ENCODE assay signal across 1 cellular context in the genomic region with DNA sequence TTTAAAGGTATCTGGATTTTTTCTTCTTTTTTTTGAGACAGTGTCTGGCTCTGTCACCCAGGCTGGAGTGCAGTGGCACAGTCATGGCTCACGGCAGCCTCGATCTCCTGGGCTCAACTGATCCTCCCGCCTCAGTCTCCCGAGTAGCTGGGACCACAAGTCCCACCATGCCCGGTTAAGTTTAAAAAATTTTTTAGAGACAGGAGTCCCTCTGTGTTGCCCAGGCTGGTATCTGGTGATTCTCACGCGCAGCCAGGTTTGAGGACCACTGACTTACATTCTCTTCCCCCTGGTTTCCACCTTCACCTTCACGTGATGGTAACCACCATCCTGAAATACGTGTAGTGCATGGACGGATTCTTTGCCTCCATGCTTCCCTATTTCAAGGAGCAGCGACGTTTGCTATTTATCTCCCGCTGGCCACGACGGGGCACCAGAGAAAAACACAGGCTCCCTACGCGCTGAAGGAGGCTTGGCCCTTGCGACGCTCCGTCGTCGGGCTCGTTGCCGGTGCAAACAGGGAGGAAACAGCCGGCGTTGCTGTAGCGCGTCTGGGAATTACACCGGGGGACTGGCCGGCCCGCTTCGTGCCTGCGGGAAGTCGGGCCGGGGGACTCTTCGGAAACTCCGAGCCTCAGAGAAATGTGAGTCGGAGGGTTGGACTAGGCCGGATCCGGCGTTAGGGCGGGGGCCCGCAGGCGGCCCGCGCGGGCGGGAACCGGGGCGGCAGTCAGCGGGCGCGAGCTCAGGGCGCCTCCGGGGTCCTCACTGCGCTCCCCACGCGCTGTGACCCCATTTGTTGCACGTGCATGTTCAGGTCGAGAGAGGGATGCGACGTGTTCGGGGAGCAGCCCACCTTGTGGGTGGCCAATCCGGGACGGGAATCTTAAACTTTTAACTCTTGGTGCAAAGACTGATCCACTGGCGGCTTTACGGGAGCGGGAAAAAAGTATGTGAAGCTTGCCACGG.
TF ChIP-seq lines count a peak whose summit lies in the region.

A gene with protein sequence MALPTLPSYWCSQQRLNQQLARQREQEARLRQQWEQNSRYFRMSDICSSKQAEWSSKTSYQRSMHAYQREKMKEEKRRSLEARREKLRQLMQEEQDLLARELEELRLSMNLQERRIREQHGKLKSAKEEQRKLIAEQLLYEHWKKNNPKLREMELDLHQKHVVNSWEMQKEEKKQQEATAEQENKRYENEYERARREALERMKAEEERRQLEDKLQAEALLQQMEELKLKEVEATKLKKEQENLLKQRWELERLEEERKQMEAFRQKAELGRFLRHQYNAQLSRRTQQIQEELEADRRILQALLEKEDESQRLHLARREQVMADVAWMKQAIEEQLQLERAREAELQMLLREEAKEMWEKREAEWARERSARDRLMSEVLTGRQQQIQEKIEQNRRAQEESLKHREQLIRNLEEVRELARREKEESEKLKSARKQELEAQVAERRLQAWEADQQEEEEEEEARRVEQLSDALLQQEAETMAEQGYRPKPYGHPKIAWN (plus strand): TSS at position 492 of the 969 bp plus-strand sequence. CDS start 2,753 bp downstream, outside the sequence.

TF ChIP-seq in HepG2, 621 proteins besides CTCF, POLR2A, EP300 and RAD21 (continued from another document and continues in another):
- TF ChIP-seq, protein P1, sequence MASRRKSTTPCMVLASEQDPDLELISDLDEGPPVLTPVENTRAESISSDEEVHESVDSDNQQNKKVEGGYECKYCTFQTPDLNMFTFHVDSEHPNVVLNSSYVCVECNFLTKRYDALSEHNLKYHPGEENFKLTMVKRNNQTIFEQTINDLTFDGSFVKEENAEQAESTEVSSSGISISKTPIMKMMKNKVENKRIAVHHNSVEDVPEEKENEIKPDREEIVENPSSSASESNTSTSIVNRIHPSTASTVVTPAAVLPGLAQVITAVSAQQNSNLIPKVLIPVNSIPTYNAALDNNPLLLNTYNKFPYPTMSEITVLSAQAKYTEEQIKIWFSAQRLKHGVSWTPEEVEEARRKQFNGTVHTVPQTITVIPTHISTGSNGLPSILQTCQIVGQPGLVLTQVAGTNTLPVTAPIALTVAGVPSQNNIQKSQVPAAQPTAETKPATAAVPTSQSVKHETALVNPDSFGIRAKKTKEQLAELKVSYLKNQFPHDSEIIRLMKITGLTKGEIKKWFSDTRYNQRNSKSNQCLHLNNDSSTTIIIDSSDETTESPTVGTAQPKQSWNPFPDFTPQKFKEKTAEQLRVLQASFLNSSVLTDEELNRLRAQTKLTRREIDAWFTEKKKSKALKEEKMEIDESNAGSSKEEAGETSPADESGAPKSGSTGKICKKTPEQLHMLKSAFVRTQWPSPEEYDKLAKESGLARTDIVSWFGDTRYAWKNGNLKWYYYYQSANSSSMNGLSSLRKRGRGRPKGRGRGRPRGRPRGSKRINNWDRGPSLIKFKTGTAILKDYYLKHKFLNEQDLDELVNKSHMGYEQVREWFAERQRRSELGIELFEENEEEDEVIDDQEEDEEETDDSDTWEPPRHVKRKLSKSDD (CRISPR knock-in tag; IDR thresholded peaks at IDR 0.05; ENCODE audit: low read depth) = no peak; the same call in 1 of the 2 replicates
- TF ChIP-seq ARHGAP35 (CRISPR knock-in tag; IDR thresholded peaks at IDR 0.05; ENCODE audit: borderline replicate concordance) (no peak), ZNF615 (CRISPR knock-in tag; IDR thresholded peaks at IDR 0.05; ENCODE audit: borderline replicate concordance) (no peak), SNAI1 (CRISPR knock-in tag; IDR thresholded peaks at IDR 0.05; ENCODE audit: borderline replicate concordance) (peak; percentile 87; the same call in 1 of the 2 replicates), ZSCAN9 (CRISPR knock-in tag; IDR thresholded peaks at IDR 0.05; ENCODE audit: borderline replicate concordance) (no peak; the same call in 1 of the 2 replicates), CBX5 (CRISPR knock-in tag; IDR thresholded peaks at IDR 0.05; ENCODE audit: borderline replicate concordance) (peak; percentile 47; the same call in 1 of the 2 replicates), U2AF2 (IDR thresholded peaks at IDR 0.05; ENCODE audit: low read depth, low read length) (no peak), SRF (IDR thresholded peaks at IDR 0.05; ENCODE audit: low read depth, low read length) (no peak), SMAD1 (CRISPR knock-in tag; IDR thresholded peaks at IDR 0.05; ENCODE audit: borderline replicate concordance, low read depth) (no peak), ZNF747 (CRISPR knock-in tag; IDR thresholded peaks at IDR 0.05; ENCODE audit: borderline replicate concordance) (no peak), SYNCRIP (IDR thresholded peaks at IDR 0.05; ENCODE audit: insufficient read depth, low read depth, low read length) (no peak), ZNF558 (CRISPR knock-in tag; IDR thresholded peaks at IDR 0.05; ENCODE audit: borderline replicate concordance) (no peak), ZNF101 (CRISPR knock-in tag; IDR thresholded peaks at IDR 0.05; ENCODE audit: borderline replicate concordance, low read depth) (0 out of 2 replicates have a peak, but pooled peaks have one; percentile 62), TCF7L2 (IDR thresholded peaks at IDR 0.05; ENCODE audit: low read depth, low read length) (no peak), ISL2 (CRISPR knock-in tag; IDR thresholded peaks at IDR 0.05) (0 out of 2 replicates have a peak, but pooled peaks have one; percentile 44), MED13 (CRISPR knock-in tag; IDR thresholded peaks at IDR 0.05) (0 out of 2 replicates have a peak, but pooled peaks have one; percentile 30), SIX4 (CRISPR knock-in tag; IDR thresholded peaks at IDR 0.05) (no peak), IRX3 (CRISPR knock-in tag; IDR thresholded peaks at IDR 0.05; ENCODE audit: borderline replicate concordance, low read depth) (peak; percentile 34), ZNF709 (CRISPR knock-in tag; IDR thresholded peaks at IDR 0.05) (peak; percentile 66; the same call in 1 of the 2 replicates), GTF3A (CRISPR knock-in tag; conservative IDR thresholded peaks at IDR 0.05) (no peak), ZNF768 (CRISPR knock-in tag; IDR thresholded peaks at IDR 0.05) (peak; percentile 70; the same call in 1 of the 2 replicates), FOXP1 (IDR thresholded peaks at IDR 0.05) (no peak), FOXP1 (CRISPR knock-in tag; IDR thresholded peaks at IDR 0.05) (no peak), FOSL1 (CRISPR knock-in tag; IDR thresholded peaks at IDR 0.05; ENCODE audit: borderline replicate concordance) (no peak), ZNF367 (CRISPR knock-in tag; IDR thresholded peaks at IDR 0.05; ENCODE audit: borderline replicate concordance) (no peak), SOX5 (CRISPR knock-in tag; IDR thresholded peaks at IDR 0.05; ENCODE audit: borderline replicate concordance) (0 out of 2 replicates have a peak, but pooled peaks have one; percentile 40), KDM4B (CRISPR knock-in tag; IDR thresholded peaks at IDR 0.05) (no peak), ERF (CRISPR knock-in tag; IDR thresholded peaks at IDR 0.05) (peak; percentile 81; the same call in 1 of the 2 replicates), ELF3 (CRISPR knock-in tag; IDR thresholded peaks at IDR 0.05) (peak; percentile 54; the same call in 1 of the 2 replicates), KDM6A (CRISPR knock-in tag; IDR thresholded peaks at IDR 0.05; ENCODE audit: low read depth) (no peak), RFX1 (IDR thresholded peaks at IDR 0.05) (no peak), ZNF564 (CRISPR knock-in tag; IDR thresholded peaks at IDR 0.05) (peak; percentile 69; the same call in 1 of the 2 replicates), ZNF567 (CRISPR knock-in tag; IDR thresholded peaks at IDR 0.05; ENCODE audit: borderline replicate concordance) (0 out of 2 replicates have a peak, but pooled peaks have one; percentile 1), ZBTB1 (CRISPR knock-in tag; IDR thresholded peaks at IDR 0.05; ENCODE audit: borderline replicate concordance) (no peak), ELF1 (CRISPR knock-in tag; IDR thresholded peaks at IDR 0.05) (peak; percentile 61; the same call in 1 of the 2 replicates)
- TF ChIP-seq, protein P2, sequence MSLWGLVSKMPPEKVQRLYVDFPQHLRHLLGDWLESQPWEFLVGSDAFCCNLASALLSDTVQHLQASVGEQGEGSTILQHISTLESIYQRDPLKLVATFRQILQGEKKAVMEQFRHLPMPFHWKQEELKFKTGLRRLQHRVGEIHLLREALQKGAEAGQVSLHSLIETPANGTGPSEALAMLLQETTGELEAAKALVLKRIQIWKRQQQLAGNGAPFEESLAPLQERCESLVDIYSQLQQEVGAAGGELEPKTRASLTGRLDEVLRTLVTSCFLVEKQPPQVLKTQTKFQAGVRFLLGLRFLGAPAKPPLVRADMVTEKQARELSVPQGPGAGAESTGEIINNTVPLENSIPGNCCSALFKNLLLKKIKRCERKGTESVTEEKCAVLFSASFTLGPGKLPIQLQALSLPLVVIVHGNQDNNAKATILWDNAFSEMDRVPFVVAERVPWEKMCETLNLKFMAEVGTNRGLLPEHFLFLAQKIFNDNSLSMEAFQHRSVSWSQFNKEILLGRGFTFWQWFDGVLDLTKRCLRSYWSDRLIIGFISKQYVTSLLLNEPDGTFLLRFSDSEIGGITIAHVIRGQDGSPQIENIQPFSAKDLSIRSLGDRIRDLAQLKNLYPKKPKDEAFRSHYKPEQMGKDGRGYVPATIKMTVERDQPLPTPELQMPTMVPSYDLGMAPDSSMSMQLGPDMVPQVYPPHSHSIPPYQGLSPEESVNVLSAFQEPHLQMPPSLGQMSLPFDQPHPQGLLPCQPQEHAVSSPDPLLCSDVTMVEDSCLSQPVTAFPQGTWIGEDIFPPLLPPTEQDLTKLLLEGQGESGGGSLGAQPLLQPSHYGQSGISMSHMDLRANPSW (CRISPR knock-in tag; IDR thresholded peaks at IDR 0.05; ENCODE audit: borderline replicate concordance) = no peak; the same call in 1 of the 2 replicates
- TF ChIP-seq, protein P3, sequence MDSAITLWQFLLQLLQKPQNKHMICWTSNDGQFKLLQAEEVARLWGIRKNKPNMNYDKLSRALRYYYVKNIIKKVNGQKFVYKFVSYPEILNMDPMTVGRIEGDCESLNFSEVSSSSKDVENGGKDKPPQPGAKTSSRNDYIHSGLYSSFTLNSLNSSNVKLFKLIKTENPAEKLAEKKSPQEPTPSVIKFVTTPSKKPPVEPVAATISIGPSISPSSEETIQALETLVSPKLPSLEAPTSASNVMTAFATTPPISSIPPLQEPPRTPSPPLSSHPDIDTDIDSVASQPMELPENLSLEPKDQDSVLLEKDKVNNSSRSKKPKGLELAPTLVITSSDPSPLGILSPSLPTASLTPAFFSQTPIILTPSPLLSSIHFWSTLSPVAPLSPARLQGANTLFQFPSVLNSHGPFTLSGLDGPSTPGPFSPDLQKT (CRISPR knock-in tag; IDR thresholded peaks at IDR 0.05; ENCODE audit: borderline replicate concordance) = peak; percentile 56; the same call in 1 of the 2 replicates
- TF ChIP-seq, protein P4, sequence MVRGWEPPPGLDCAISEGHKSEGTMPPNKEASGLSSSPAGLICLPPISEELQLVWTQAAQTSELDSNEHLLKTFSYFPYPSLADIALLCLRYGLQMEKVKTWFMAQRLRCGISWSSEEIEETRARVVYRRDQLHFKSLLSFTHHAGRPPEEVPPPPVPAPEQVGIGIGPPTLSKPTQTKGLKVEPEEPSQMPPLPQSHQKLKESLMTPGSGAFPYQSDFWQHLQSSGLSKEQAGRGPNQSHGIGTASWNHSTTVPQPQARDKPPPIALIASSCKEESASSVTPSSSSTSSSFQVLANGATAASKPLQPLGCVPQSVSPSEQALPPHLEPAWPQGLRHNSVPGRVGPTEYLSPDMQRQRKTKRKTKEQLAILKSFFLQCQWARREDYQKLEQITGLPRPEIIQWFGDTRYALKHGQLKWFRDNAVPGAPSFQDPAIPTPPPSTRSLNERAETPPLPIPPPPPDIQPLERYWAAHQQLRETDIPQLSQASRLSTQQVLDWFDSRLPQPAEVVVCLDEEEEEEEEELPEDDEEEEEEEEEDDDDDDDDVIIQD (CRISPR knock-in tag; IDR thresholded peaks at IDR 0.05; ENCODE audit: low read depth) = 0 out of 2 replicates have a peak, but pooled peaks have one; percentile 35
- TF ChIP-seq, protein P5, sequence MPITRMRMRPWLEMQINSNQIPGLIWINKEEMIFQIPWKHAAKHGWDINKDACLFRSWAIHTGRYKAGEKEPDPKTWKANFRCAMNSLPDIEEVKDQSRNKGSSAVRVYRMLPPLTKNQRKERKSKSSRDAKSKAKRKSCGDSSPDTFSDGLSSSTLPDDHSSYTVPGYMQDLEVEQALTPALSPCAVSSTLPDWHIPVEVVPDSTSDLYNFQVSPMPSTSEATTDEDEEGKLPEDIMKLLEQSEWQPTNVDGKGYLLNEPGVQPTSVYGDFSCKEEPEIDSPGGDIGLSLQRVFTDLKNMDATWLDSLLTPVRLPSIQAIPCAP (CRISPR knock-in tag; IDR thresholded peaks at IDR 0.05; ENCODE audit: low read depth) = no peak
- TF ChIP-seq, protein P6, sequence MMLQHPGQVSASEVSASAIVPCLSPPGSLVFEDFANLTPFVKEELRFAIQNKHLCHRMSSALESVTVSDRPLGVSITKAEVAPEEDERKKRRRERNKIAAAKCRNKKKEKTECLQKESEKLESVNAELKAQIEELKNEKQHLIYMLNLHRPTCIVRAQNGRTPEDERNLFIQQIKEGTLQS (CRISPR knock-in tag; IDR thresholded peaks at IDR 0.05) = no peak
- TF ChIP-seq, protein P7, sequence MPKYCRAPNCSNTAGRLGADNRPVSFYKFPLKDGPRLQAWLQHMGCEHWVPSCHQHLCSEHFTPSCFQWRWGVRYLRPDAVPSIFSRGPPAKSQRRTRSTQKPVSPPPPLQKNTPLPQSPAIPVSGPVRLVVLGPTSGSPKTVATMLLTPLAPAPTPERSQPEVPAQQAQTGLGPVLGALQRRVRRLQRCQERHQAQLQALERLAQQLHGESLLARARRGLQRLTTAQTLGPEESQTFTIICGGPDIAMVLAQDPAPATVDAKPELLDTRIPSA (CRISPR knock-in tag; IDR thresholded peaks at IDR 0.05; ENCODE audit: borderline replicate concordance) = no peak
- TF ChIP-seq, protein P8, sequence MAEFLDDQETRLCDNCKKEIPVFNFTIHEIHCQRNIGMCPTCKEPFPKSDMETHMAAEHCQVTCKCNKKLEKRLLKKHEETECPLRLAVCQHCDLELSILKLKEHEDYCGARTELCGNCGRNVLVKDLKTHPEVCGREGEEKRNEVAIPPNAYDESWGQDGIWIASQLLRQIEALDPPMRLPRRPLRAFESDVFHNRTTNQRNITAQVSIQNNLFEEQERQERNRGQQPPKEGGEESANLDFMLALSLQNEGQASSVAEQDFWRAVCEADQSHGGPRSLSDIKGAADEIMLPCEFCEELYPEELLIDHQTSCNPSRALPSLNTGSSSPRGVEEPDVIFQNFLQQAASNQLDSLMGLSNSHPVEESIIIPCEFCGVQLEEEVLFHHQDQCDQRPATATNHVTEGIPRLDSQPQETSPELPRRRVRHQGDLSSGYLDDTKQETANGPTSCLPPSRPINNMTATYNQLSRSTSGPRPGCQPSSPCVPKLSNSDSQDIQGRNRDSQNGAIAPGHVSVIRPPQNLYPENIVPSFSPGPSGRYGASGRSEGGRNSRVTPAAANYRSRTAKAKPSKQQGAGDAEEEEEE (CRISPR knock-in tag; IDR thresholded peaks at IDR 0.05; ENCODE audit: borderline replicate concordance) = no peak
- TF ChIP-seq, protein P9, sequence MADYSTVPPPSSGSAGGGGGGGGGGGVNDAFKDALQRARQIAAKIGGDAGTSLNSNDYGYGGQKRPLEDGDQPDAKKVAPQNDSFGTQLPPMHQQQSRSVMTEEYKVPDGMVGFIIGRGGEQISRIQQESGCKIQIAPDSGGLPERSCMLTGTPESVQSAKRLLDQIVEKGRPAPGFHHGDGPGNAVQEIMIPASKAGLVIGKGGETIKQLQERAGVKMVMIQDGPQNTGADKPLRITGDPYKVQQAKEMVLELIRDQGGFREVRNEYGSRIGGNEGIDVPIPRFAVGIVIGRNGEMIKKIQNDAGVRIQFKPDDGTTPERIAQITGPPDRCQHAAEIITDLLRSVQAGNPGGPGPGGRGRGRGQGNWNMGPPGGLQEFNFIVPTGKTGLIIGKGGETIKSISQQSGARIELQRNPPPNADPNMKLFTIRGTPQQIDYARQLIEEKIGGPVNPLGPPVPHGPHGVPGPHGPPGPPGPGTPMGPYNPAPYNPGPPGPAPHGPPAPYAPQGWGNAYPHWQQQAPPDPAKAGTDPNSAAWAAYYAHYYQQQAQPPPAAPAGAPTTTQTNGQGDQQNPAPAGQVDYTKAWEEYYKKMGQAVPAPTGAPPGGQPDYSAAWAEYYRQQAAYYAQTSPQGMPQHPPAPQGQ (CRISPR knock-in tag; IDR thresholded peaks at IDR 0.05; ENCODE audit: borderline replicate concordance) = no peak
